Comparison of ENCODE assay signal across 18 cellular contexts in the genomic region with DNA sequence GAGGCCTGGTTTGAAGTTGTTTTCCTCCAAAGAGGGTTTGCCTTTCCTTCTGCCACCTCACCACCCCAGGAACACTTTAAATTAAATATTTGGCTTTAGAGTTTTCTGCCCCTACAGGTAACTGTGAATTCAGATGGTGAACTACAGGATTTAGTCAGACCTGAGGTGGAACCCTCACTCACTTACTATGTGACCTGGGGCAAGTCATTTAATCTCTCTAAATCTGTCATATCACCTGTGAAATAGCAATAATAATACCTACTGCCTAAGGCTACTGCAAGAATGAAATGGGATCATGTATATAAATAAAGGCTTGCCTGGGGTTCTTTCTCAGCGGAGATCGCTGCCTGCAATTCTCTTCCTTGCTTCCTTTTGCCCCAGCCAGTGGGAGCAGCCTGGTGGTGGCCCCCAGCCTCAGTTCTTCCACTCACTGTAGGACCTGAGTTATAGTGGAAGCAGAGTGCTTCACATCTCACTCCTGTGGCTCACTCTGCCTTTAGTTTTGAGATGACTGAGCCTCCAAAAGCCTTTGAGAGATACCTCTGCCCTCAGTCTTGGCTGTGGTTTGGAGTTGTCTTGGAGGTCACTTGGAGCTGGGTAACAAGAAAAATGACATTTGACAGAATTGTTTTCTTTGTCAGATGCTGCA. TPM values are rescaled to one million over a fixed set of nuclear protein-coding genes. Genes with fewer than 3 reads are reported as not detected.
DNase-seq lines count a peak whose midpoint lies in the region; ATAC-seq, FAIRE-seq and TF ChIP-seq lines count a peak whose summit lies in the region.
"Had no signal": no experiment of that assay in that cellular context is flagged by ENCODE, and none has a peak within 500 bp of the region (broad histone marks: within the 10 kb centered on the region; RNA-seq: fewer than 3 reads in every experiment).

No MANE protein-coding gene starts in this region.

- no peak overlapping the region for H3K27ac Mint-ChIP-seq in activated CD4-positive, alpha-beta memory T cell treated with anti-CD3 and anti-CD28 coated beads for 36 hours
- no peak overlapping the region for H3K27ac Mint-ChIP-seq in activated CD4-positive, alpha-beta memory T cell treated with anti-CD3 and anti-CD28 coated beads, Interleukin-2, amount 10 ng/mL, durations not matched to agents 7 days and 5 days

- no peak overlapping the region for H3K4me3 Mint-ChIP-seq in activated CD4-positive, alpha-beta memory T cell treated with anti-CD3 and anti-CD28 coated beads for 36 hours
- no peak overlapping the region for H3K4me3 Mint-ChIP-seq in activated CD4-positive, alpha-beta memory T cell treated with anti-CD3 and anti-CD28 coated beads, Interleukin-2, amount 10 ng/mL, durations not matched to agents 7 days and 5 days

- intact Hi-C loops in activated CD4-positive, alpha-beta memory T cell treated with anti-CD3 and anti-CD28 coated beads for 36 hours (cut with micrococcal nuclease) = no loop called here
- intact Hi-C loops in Panc1 (cut with micrococcal nuclease; ENCODE audit: unreplicated experiment) = no loop called here

- no peak overlapping the region for H2AFZ ChIP-seq in keratinocyte (ENCODE audit: control insufficient read depth, low read length)

- peaks cover 2% of the 10 kb centered on the region for H3K79me2 ChIP-seq in keratinocyte (ENCODE audit: control insufficient read depth, insufficient read depth, low read length)

- peaks cover 4% of the 10 kb centered on the region for H4K20me1 ChIP-seq in keratinocyte (ENCODE audit: control insufficient read depth, extremely low read depth, insufficient read depth, low read length)

- in situ Hi-C loops in Panc1 (cut with HindIII; ENCODE audit: low pct_unique_long_range_greater_than_20kb, low sequenced_read_pairs) = no loop called here

- CTCF ChIA-PET in activated CD4-positive, alpha-beta memory T cell treated with anti-CD3 and anti-CD28 coated beads for 36 hours (lab: Charles Lee) = interaction anchor here (2.7 kb wide), 1 partner anchor 13 kb away, joined by 8 read pairs; no protein-coding TSS in a partner anchor
- CTCF ChIA-PET in activated CD4-positive, alpha-beta memory T cell treated with anti-CD3 and anti-CD28 coated beads, Interleukin-2, amount 10 ng/mL, durations not matched to agents 7 days and 5 days (lab: Charles Lee) = no interaction called here
- CTCF ChIA-PET in Panc1 (lab: Charles Lee) = no interaction called here

- H3K9ac ChIP-seq in keratinocyte (ENCODE audit: control insufficient read depth, extremely low read depth, insufficient read depth, low read length) = no peak overlapping the region
- H3K9ac ChIP-seq: BLaER1 treated with 17β-estradiol and CSF1 and Interleukin-3, amounts not matched to agents 10 nM and 100 nM had no signal

- H3K4me3 ChIP-seq in GM12865 (ENCODE audit: low read depth, low read length) (no peak overlapping the region), Panc1 (ENCODE audit: low read depth in 2 of 2, low read length in 2 of 2) (no peak overlapping the region), keratinocyte (ENCODE audit: control insufficient read depth in 2 of 3, extremely low read depth in 1 of 3, insufficient read depth in 2 of 3, low read depth in 1 of 3, low read length in 3 of 3) (no peak overlapping the region), SJCRH30 (no peak overlapping the region)
- H3K4me3 ChIP-seq: BLaER1 treated with 17β-estradiol and CSF1 and Interleukin-3, amounts not matched to agents 10 nM and 100 nM had no signal

- ATAC-seq in Panc1 (no peak), HG03520 (IDR thresholded peaks at IDR 0.05; ENCODE audit: unreplicated experiment) (no peak)
- ATAC-seq: HCT116 had no signal

- H3K27ac ChIP-seq in Panc1 (ENCODE audit: low read length) (peak overlapping the region; percentile 30; the same call in 1 of the 2 replicates), keratinocyte (ENCODE audit: control insufficient read depth, insufficient read depth, low read length) (no peak overlapping the region), SJCRH30 (no peak overlapping the region)
- H3K27ac ChIP-seq: BLaER1 treated with 17β-estradiol and CSF1 and Interleukin-3, amounts not matched to agents 10 nM and 100 nM; HL-60 had no signal

- FAIRE-seq in keratinocyte (lab: Jason Lieb, UNC) = no peak
- FAIRE-seq: HTR-8/SVneo had no signal

- TF ChIP-seq CTCF in GM12865 (IDR thresholded peaks at IDR 0.05; ENCODE audit: insufficient read depth, low read depth, low read length, missing control alignments) (no peak), Panc1 (IDR thresholded peaks at IDR 0.05) (no peak), keratinocyte (optimal IDR thresholded peaks at IDR 0.05 in 1 of 3, IDR thresholded peaks at IDR 0.05 in 1 of 3, conservative IDR thresholded peaks at IDR 0.05 in 1 of 3; ENCODE audit: extremely low read depth in 1 of 3, insufficient read depth in 2 of 3, low read length in 3 of 3) (no peak)

- BruUV-seq in Panc1 (replicated peaks; lab: Mats Ljungman, UMichigan) = no TSS peak

- peaks cover 4% of the 10 kb centered on the region for H3K4me1 Mint-ChIP-seq in activated CD4-positive, alpha-beta memory T cell treated with anti-CD3 and anti-CD28 coated beads for 36 hours (ENCODE audit: low read depth)
- peaks cover 5% of the 10 kb centered on the region for H3K4me1 Mint-ChIP-seq in activated CD4-positive, alpha-beta memory T cell treated with anti-CD3 and anti-CD28 coated beads, Interleukin-2, amount 10 ng/mL, durations not matched to agents 7 days and 5 days

- dilution Hi-C loops in keratinocyte (cut with MboI; ENCODE audit: extremely low pct_ligation_motif_present, low sequenced_read_pairs) = no loop called here

- peaks cover 17% of the 10 kb centered on the region for H3K4me1 ChIP-seq in Panc1 (ENCODE audit: control insufficient read depth, insufficient read depth, low read length)
- H3K4me1 ChIP-seq in keratinocyte (ENCODE audit: control insufficient read depth, extremely low read depth, insufficient read depth, low read length) = peaks cover 33% of the 10 kb centered on the region
- peaks cover 16% of the 10 kb centered on the region for H3K4me1 ChIP-seq in SJCRH30

- no peaks in the 10 kb centered on the region for H3K27me3 Mint-ChIP-seq in activated CD4-positive, alpha-beta memory T cell treated with anti-CD3 and anti-CD28 coated beads for 36 hours
- no peaks in the 10 kb centered on the region for H3K27me3 Mint-ChIP-seq in activated CD4-positive, alpha-beta memory T cell treated with anti-CD3 and anti-CD28 coated beads, Interleukin-2, amount 10 ng/mL, durations not matched to agents 7 days and 5 days

- no peaks in the 10 kb centered on the region for H3K9me1 ChIP-seq in keratinocyte (ENCODE audit: control insufficient read depth, extremely low read depth, insufficient read depth, low read length)

- peak overlapping the region; percentile 22 for H3K4me2 ChIP-seq in keratinocyte (ENCODE audit: control insufficient read depth, extremely low read depth, insufficient read depth, low read depth, low read length)
- H3K4me2 ChIP-seq: BLaER1 treated with 17β-estradiol and CSF1 and Interleukin-3, amounts not matched to agents 10 nM and 100 nM had no signal

- H3K27me3 ChIP-seq in Panc1 (ENCODE audit: control insufficient read depth, insufficient read depth, low read length) (no peaks in the 10 kb centered on the region), keratinocyte (ENCODE audit: control insufficient read depth, extremely low read depth, insufficient read depth, low read length) (no peaks in the 10 kb centered on the region), SJCRH30 (no peaks in the 10 kb centered on the region)
- H3K27me3 ChIP-seq: BLaER1 treated with 17β-estradiol and CSF1 and Interleukin-3, amounts not matched to agents 10 nM and 100 nM had no signal

- H3K9me3 ChIP-seq in Panc1 (ENCODE audit: control insufficient read depth, insufficient read depth, low read depth, low read length) (no peaks in the 10 kb centered on the region), keratinocyte (ENCODE audit: control insufficient read depth, low read depth, low read length) (no peaks in the 10 kb centered on the region), SJCRH30 (replicated peaks) (peaks cover 5% of the 10 kb centered on the region; the same call in 1 of the 2 replicates)

- peak; percentile 18 for DNase-seq in activated CD4-positive, alpha-beta memory T cell treated with anti-CD3 and anti-CD28 coated beads for 36 hours
- DNase-seq in activated CD4-positive, alpha-beta memory T cell treated with anti-CD3 and anti-CD28 coated beads, Interleukin-2, amount 10 ng/mL, durations not matched to agents 7 days and 5 days = no peak
- DNase-seq in GM12865 (ENCODE audit: low read depth) (peak; percentile 33), Panc1 (ENCODE audit: low read depth, low spot score) (no peak), keratinocyte (ENCODE audit: low read depth, low spot score) (no peak), SJCRH30 (no peak), NCI-H2196 (lab: John Stamatoyannopoulos, UW; ENCODE audit: unreplicated experiment) (no peak)
- DNase-seq: 8988T, DMS79 treated with DMSO at 0.1 percent for 48 hours, NCI-H187, NCI-H446 treated with DMSO at 0.1 percent for 48 hours, NCI-H748 treated with DMSO at 0.1 percent for 48 hours, OCI-M1 had no signal

- no peaks in the 10 kb centered on the region for H3K9me3 Mint-ChIP-seq in activated CD4-positive, alpha-beta memory T cell treated with anti-CD3 and anti-CD28 coated beads for 36 hours
- H3K9me3 Mint-ChIP-seq in activated CD4-positive, alpha-beta memory T cell treated with anti-CD3 and anti-CD28 coated beads, Interleukin-2, amount 10 ng/mL, durations not matched to agents 7 days and 5 days = peaks cover 4% of the 10 kb centered on the region

- POLR2A ChIA-PET in activated CD4-positive, alpha-beta memory T cell treated with anti-CD3 and anti-CD28 coated beads for 36 hours (lab: Charles Lee) = no interaction called here
- POLR2A ChIA-PET in activated CD4-positive, alpha-beta memory T cell treated with anti-CD3 and anti-CD28 coated beads, Interleukin-2, amount 10 ng/mL, durations not matched to agents 7 days and 5 days (lab: Charles Lee) = no interaction called here
- POLR2A ChIA-PET in Panc1 (lab: Charles Lee) = no interaction called here

- no peaks in the 10 kb centered on the region for H3K36me3 Mint-ChIP-seq in activated CD4-positive, alpha-beta memory T cell treated with anti-CD3 and anti-CD28 coated beads for 36 hours
- no peaks in the 10 kb centered on the region for H3K36me3 Mint-ChIP-seq in activated CD4-positive, alpha-beta memory T cell treated with anti-CD3 and anti-CD28 coated beads, Interleukin-2, amount 10 ng/mL, durations not matched to agents 7 days and 5 days (ENCODE audit: low read depth)

- H3K36me3 ChIP-seq in Panc1 (ENCODE audit: control insufficient read depth, insufficient read depth, low read length) = no peaks in the 10 kb centered on the region
- H3K36me3 ChIP-seq in keratinocyte (ENCODE audit: control insufficient read depth in 2 of 2, extremely low read depth in 1 of 2, insufficient read depth in 2 of 2, low read length in 2 of 2) = peaks cover 5 to 13% of the 10 kb centered on the region in 2 experiments
- H3K36me3 ChIP-seq in SJCRH30 = no peaks in the 10 kb centered on the region

RNA-seq across cellular contexts. Expression of a gene that starts 6.1 kb away (rescaled TPM):
- not detected for total RNA-seq in activated CD4-positive, alpha-beta memory T cell treated with anti-CD3 and anti-CD28 coated beads for 36 hours
- under 1 TPM in 1 of 2 experiments, not detected in 1; 0.15 TPM for total RNA-seq in activated CD4-positive, alpha-beta memory T cell treated with anti-CD3 and anti-CD28 coated beads, Interleukin-2, amount 10 ng/mL, durations not matched to agents 7 days and 5 days
- 0.98 TPM for total RNA-seq in Panc1 (2021; ENCODE audit: unreplicated experiment)
- 0.56 TPM for polyA plus RNA-seq in Panc1 (2012; ENCODE audit: insufficient read length)
- polyA plus RNA-seq in keratinocyte = 0.18 to 0.67 TPM (median 0.38 TPM) in 3 replicates
- polyA plus RNA-seq in keratinocyte (2011; ENCODE audit: low read depth) = 0.84 TPM
- 0.26 and 0.36 TPM in 2 replicates for polyA plus RNA-seq in keratinocyte (2011; cell fraction: cytosol; rRNA removed)
- 0.28 and 0.36 TPM in 2 replicates for polyA plus RNA-seq in keratinocyte (2011; cell fraction: nucleus; rRNA removed)
- 0.91 and 0.95 TPM in 2 replicates for polyA plus RNA-seq in keratinocyte (2012; ENCODE audit: low replicate concordance)
- polyA minus RNA-seq in keratinocyte = 0.16 to 0.19 TPM in 2 of 3 replicates, not detected in the other
- polyA minus RNA-seq in keratinocyte (2011; cell fraction: cytosol; rRNA and poly(A)+ RNA removed) = not detected
- not detected in 2 replicates for polyA minus RNA-seq in keratinocyte (2011; cell fraction: nucleus; rRNA and poly(A)+ RNA removed)
- 0.26 and 0.51 TPM in 2 replicates for total RNA-seq in SJCRH30 (2014; rRNA removed; shearing (Covaris generic))

RNA-seq across cellular contexts. Expression of a gene that starts 17.7 kb away (rescaled TPM):
- not detected for total RNA-seq in activated CD4-positive, alpha-beta memory T cell treated with anti-CD3 and anti-CD28 coated beads for 36 hours
- total RNA-seq in activated CD4-positive, alpha-beta memory T cell treated with anti-CD3 and anti-CD28 coated beads, Interleukin-2, amount 10 ng/mL, durations not matched to agents 7 days and 5 days = not detected
- 0.08 TPM for total RNA-seq in Panc1 (2021; ENCODE audit: unreplicated experiment)
- 0.16 TPM for polyA plus RNA-seq in Panc1 (2012; ENCODE audit: insufficient read length)
- 0.49 to 1.0 TPM (median 0.89 TPM) in 3 replicates for polyA plus RNA-seq in keratinocyte
- polyA plus RNA-seq in keratinocyte (2011; ENCODE audit: low read depth) = 0.21 TPM
- polyA plus RNA-seq in keratinocyte (2011; cell fraction: cytosol; rRNA removed) = 0.30 and 0.40 TPM in 2 replicates
- 0.57 and 0.60 TPM in 2 replicates for polyA plus RNA-seq in keratinocyte (2011; cell fraction: nucleus; rRNA removed)
- polyA plus RNA-seq in keratinocyte (2012; ENCODE audit: low replicate concordance) = 0.23 and 0.63 TPM in 2 replicates
- polyA minus RNA-seq in keratinocyte = 0.30 to 0.62 TPM (median 0.38 TPM) in 3 replicates
- not detected for polyA minus RNA-seq in keratinocyte (2011; cell fraction: cytosol; rRNA and poly(A)+ RNA removed)
- polyA minus RNA-seq in keratinocyte (2011; cell fraction: nucleus; rRNA and poly(A)+ RNA removed) = 0.32 TPM in 1 of 2 replicates, not detected in the other
- total RNA-seq in SJCRH30 (2014; rRNA removed; shearing (Covaris generic)) = 1.7 and 3.5 TPM in 2 replicates

RNA-seq across cellular contexts. Expression of a gene that starts 23.1 kb away (rescaled TPM):
- total RNA-seq in activated CD4-positive, alpha-beta memory T cell treated with anti-CD3 and anti-CD28 coated beads for 36 hours = not detected
- total RNA-seq in activated CD4-positive, alpha-beta memory T cell treated with anti-CD3 and anti-CD28 coated beads, Interleukin-2, amount 10 ng/mL, durations not matched to agents 7 days and 5 days = not detected
- not detected for total RNA-seq in Panc1 (2021; ENCODE audit: unreplicated experiment)
- polyA plus RNA-seq in Panc1 (2012; ENCODE audit: insufficient read length) = not detected
- polyA plus RNA-seq in keratinocyte = 0.06 to 0.08 TPM in 2 of 3 replicates, not detected in the other
- not detected for polyA plus RNA-seq in keratinocyte (2011; ENCODE audit: low read depth)
- not detected in 2 replicates for polyA plus RNA-seq in keratinocyte (2011; cell fraction: cytosol; rRNA removed)
- polyA plus RNA-seq in keratinocyte (2011; cell fraction: nucleus; rRNA removed) = 0.09 and 0.12 TPM in 2 replicates
- polyA plus RNA-seq in keratinocyte (2012; ENCODE audit: low replicate concordance) = not detected in 2 replicates
- polyA minus RNA-seq in keratinocyte = not detected in 3 replicates
- polyA minus RNA-seq in keratinocyte (2011; cell fraction: cytosol; rRNA and poly(A)+ RNA removed) = not detected
- polyA minus RNA-seq in keratinocyte (2011; cell fraction: nucleus; rRNA and poly(A)+ RNA removed) = not detected in 2 replicates
- total RNA-seq in SJCRH30 (2014; rRNA removed; shearing (Covaris generic)) = 0.75 and 0.84 TPM in 2 replicates

Comparison
In these comparisons a context has a peak if more than half of its experiments do, and no peak if none do; other contexts are left out.
1. DNase-seq: peak in activated CD4-positive, alpha-beta memory T cell treated with anti-CD3 and anti-CD28 coated beads for 36 hours (single experiment) and GM12865 (single experiment); none in activated CD4-positive, alpha-beta memory T cell treated with anti-CD3 and anti-CD28 coated beads, Interleukin-2, amount 10 ng/mL, durations not matched to agents 7 days and 5 days (single experiment), Panc1 (single experiment), keratinocyte (single experiment), SJCRH30 (0 of 2) and NCI-H2196 (single experiment).